ENCODE assay signal across 29 cellular contexts in genomic region chr19:2927032-2927430, GRCh38. TPM values are rescaled to one million over a fixed set of nuclear protein-coding genes. Genes with fewer than 3 reads are reported as not detected.
A peak's percentile ranks its signal among the peaks of the same experiment; 100 is the strongest.
DNase-seq lines count a peak whose midpoint lies in the region; ATAC-seq, FAIRE-seq and TF ChIP-seq lines count a peak whose summit lies in the region.
"Had no signal": no experiment of that assay in that cellular context is flagged by ENCODE, and none has a peak within 500 bp of the region (broad histone marks: within the 10 kb centered on the region; RNA-seq: fewer than 3 reads in every experiment).

No MANE protein-coding gene starts in this region.

- no peaks in the 10 kb centered on the region for H3K79me1 ChIP-seq in neuronal stem cell (ENCODE audit: low read depth, low read length)

- no peak overlapping the region for H2AFZ ChIP-seq in neuronal stem cell (ENCODE audit: low read length)

- no peak overlapping the region for H2BK120ac ChIP-seq in neuronal stem cell (ENCODE audit: low read depth, low read length)

- H2BK12ac ChIP-seq in neuronal stem cell (ENCODE audit: low read length): no peak overlapping the region

- WGBS in neuronal stem cell (ENCODE audit: extremely low coverage in 2 of 2, insufficient read length in 2 of 2, insufficient replicate concordance in 1 of 2), 2 donors: no CpG with 5 or more reads among the region's 18 CpGs

- H2BK5ac ChIP-seq in neuronal stem cell (ENCODE audit: low read length): peak overlapping the region; percentile 24

- peak overlapping the region; percentile 21 for H3K14ac ChIP-seq in neuronal stem cell (ENCODE audit: low read length)

- peak overlapping the region; percentile 31 for H3K23ac ChIP-seq in neuronal stem cell (ENCODE audit: low read depth, low read length, poor library complexity)

- TF ChIP-seq CTCF in coronary artery (IDR thresholded peaks at IDR 0.05): no peak
- TF ChIP-seq CTCF in fibroblast of villous mesenchyme (IDR thresholded peaks at IDR 0.05; ENCODE audit: insufficient read depth, low read depth, low read length): no peak
- no peak for TF ChIP-seq CTCF in left ventricle myocardium inferior (IDR thresholded peaks at IDR 0.05; ENCODE audit: borderline replicate concordance)
- no peak for TF ChIP-seq CTCF in GM10248 (IDR thresholded peaks at IDR 0.05; ENCODE audit: control extremely low read depth, extremely low read depth, low read depth, missing control alignments)

- peak overlapping the region; percentile 11 for H3K18ac ChIP-seq in neuronal stem cell (ENCODE audit: low read length)

- POLR2A ChIA-PET in GM10248 (lab: Yijun Ruan, JAX): no interaction called here

- H3K36me3 ChIP-seq in neuronal stem cell (replicated peaks in 1 of 2; ENCODE audit: control insufficient read depth in 2 of 2, insufficient read depth in 2 of 2, low read length in 2 of 2) (peaks cover 4 to 13% of the 10 kb centered on the region in 2 donors), left ventricle myocardium inferior (peaks cover 21% of the 10 kb centered on the region)
- H3K36me3 ChIP-seq: BE2C had no signal

- no peak overlapping the region for H3K4ac ChIP-seq in neuronal stem cell (ENCODE audit: low read length)

- DNase-seq in coronary artery (ENCODE audit: low spot score) (peak; percentile 55), fibroblast of villous mesenchyme (ENCODE audit: low read depth) (no peak), neuronal stem cell (ENCODE audit: low spot score) (no peak), left ventricle myocardium inferior (no peak), GM10248 (ENCODE audit: extremely low spot score) (no peak), RCC 7860 (ENCODE audit: low spot score) (no peak)
- DNase-seq: 8988T; ACHN; BE2C; C1 segment of cervical spinal cord; CD4-positive, alpha-beta memory T cell; CD4-positive, CD25-positive, alpha-beta regulatory T cell; CD8-positive, alpha-beta memory T cell; COR-L47; DMS 273 treated with DMSO at 0.1 percent for 48 hours; DMS153; DMS53; DMS79; DND-41; EL; GDM1 had no signal

- H4K8ac ChIP-seq in neuronal stem cell (ENCODE audit: low read depth, low read length): no peak overlapping the region

- peaks cover 9 to 11% of the 10 kb centered on the region in 2 donors for H3K9me3 ChIP-seq in neuronal stem cell (replicated peaks in 1 of 2; ENCODE audit: control insufficient read depth in 2 of 2, insufficient read depth in 1 of 2, low read depth in 1 of 2, low read length in 2 of 2)
- H3K9me3 ChIP-seq in left ventricle myocardium inferior (replicated peaks): peaks cover 22% of the 10 kb centered on the region
- H3K9me3 ChIP-seq: BE2C had no signal

- no peak overlapping the region for H3K9ac ChIP-seq in neuronal stem cell (ENCODE audit: low read depth, low read length, poor library complexity)
- H3K9ac ChIP-seq: BLaER1 had no signal

- H3K4me1 ChIP-seq in neuronal stem cell (ENCODE audit: control insufficient read depth in 2 of 2, insufficient read depth in 1 of 2, low read depth in 1 of 2, low read length in 2 of 2): no peaks in the 10 kb centered on the region
- peaks cover 9% of the 10 kb centered on the region for H3K4me1 ChIP-seq in left ventricle myocardium inferior
- H3K4me1 ChIP-seq: BE2C had no signal

- H3K27me3 ChIP-seq in neuronal stem cell (ENCODE audit: control insufficient read depth in 3 of 3, insufficient read depth in 3 of 3, low read depth in 1 of 3, low read length in 3 of 3) (no peaks in the 10 kb centered on the region), left ventricle myocardium inferior (ENCODE audit: low read depth) (no peaks in the 10 kb centered on the region)
- H3K27me3 ChIP-seq: BE2C, BLaER1 had no signal

- intact Hi-C loops in left ventricle myocardium inferior (cut with micrococcal nuclease): no loop called here

- no peak overlapping the region for H3K4me2 ChIP-seq in neuronal stem cell (ENCODE audit: insufficient read depth, low read length, poor library complexity, severe bottlenecking)

- no peak overlapping the region for H2BK15ac ChIP-seq in neuronal stem cell (ENCODE audit: low read length)

- no peak for FAIRE-seq in RCC 7860 (lab: Jason Lieb, UNC)
- FAIRE-seq: A204.1, GM12891, GM19239 had no signal

- H3K4me3 ChIP-seq in coronary artery (no peak overlapping the region), fibroblast of villous mesenchyme (ENCODE audit: low read depth, low read length) (peak overlapping the region; percentile 21), neuronal stem cell (ENCODE audit: low read length in 2 of 2) (peak overlapping the region in 1 of 2 donors; percentile 50), left ventricle myocardium inferior (no peak overlapping the region)
- H3K4me3 ChIP-seq: BLaER1 had no signal

- H3K27ac ChIP-seq in coronary artery (no peak overlapping the region), neuronal stem cell (replicated peaks; ENCODE audit: low read length) (no peak overlapping the region), left ventricle myocardium inferior (replicated peaks) (no peak overlapping the region)
- H3K27ac ChIP-seq: BLaER1 had no signal

- CTCF ChIA-PET in GM10248 (lab: Yijun Ruan, JAX): interaction anchor here (1.1 kb wide), 1 partner anchor 24 kb away, joined by 3 read pairs; no protein-coding TSS in a partner anchor

- no peak overlapping the region for H4K91ac ChIP-seq in neuronal stem cell (ENCODE audit: low read depth, low read length, poor library complexity)

- no peak for ATAC-seq in HG03159 (IDR thresholded peaks at IDR 0.05; ENCODE audit: unreplicated experiment)

- no peak overlapping the region for H2AK5ac ChIP-seq in neuronal stem cell (ENCODE audit: low read depth, low read length)

RNA-seq across cellular contexts. Expression of gene ZNF77, which starts 17.7 kb away (rescaled TPM):
- total RNA-seq in fibroblast of villous mesenchyme (3.0 and 4.8 TPM in 2 replicates), left ventricle myocardium inferior (1.6 TPM)
- 3.4 TPM for polyA plus RNA-seq in neuronal stem cell (2013, experiment 1 of 2)
- polyA plus RNA-seq in neuronal stem cell (2013, experiment 2 of 2): 3.5 TPM

RNA-seq across cellular contexts. Expression of gene ZNF57, which starts 26.3 kb away (rescaled TPM):
- 3.9 and 6.0 TPM in 2 replicates for total RNA-seq in fibroblast of villous mesenchyme
- 2.5 TPM for polyA plus RNA-seq in neuronal stem cell (2013, experiment 1 of 2)
- polyA plus RNA-seq in neuronal stem cell (2013, experiment 2 of 2): 2.5 TPM
- 3.2 TPM for total RNA-seq in left ventricle myocardium inferior

RNA-seq across cellular contexts. Expression of gene TLE6, which starts 50.3 kb away (rescaled TPM):
- total RNA-seq in fibroblast of villous mesenchyme (0.97 and 1.7 TPM in 2 replicates), left ventricle myocardium inferior (1.3 TPM)
- polyA plus RNA-seq in neuronal stem cell (2013, experiment 1 of 2): 0.88 TPM
- polyA plus RNA-seq in neuronal stem cell (2013, experiment 2 of 2): 0.75 TPM
- total RNA-seq: A673; CD4-positive, alpha-beta memory T cell; CD4-positive, CD25-positive, alpha-beta regulatory T cell had no signal
- polyA plus RNA-seq: CD14-positive monocyte; CD4-positive, alpha-beta memory T cell; CD4-positive, CD25-positive, alpha-beta regulatory T cell; CD8-positive, alpha-beta memory T cell had no signal

RNA-seq across cellular contexts. Expression of gene ZNF556, which starts 59.9 kb away (rescaled TPM):
- 0.32 and 0.86 TPM in 2 replicates for total RNA-seq in fibroblast of villous mesenchyme
- 0.07 TPM for polyA plus RNA-seq in neuronal stem cell (2013, experiment 1 of 2)
- polyA plus RNA-seq in neuronal stem cell (2013, experiment 2 of 2): 0.07 TPM
- not detected for total RNA-seq in left ventricle myocardium inferior
- total RNA-seq: A673; CD4-positive, alpha-beta memory T cell; CD4-positive, CD25-positive, alpha-beta regulatory T cell; CD8-positive, alpha-beta memory T cell had no signal
- polyA plus RNA-seq: AG04450; CD14-positive monocyte; CD4-positive, alpha-beta memory T cell; CD4-positive, CD25-positive, alpha-beta regulatory T cell; CD8-positive, alpha-beta memory T cell had no signal
